ENCODE assay signal across 13 cellular contexts in the genomic region with DNA sequence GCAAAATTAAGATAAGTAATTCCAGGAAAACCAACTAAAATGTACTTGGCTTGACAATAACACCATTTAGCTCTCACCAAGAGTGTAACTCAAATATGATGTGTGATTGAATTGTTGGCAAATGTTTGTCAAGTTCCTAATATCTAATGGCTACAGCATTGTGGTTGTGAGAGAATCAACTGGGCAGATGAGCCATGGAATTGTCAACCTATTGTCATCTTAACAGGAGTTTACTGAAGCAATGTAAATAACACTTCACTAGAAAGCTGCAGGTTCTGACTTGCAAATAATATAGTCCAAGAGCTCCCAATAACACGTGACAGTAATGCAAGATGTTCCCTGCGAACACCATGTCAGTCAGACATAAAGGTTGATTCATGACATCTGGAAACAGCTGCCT.
"Had no signal": no experiment of that assay in that cellular context is flagged by ENCODE, and none has a peak within 500 bp of the region (broad histone marks: within the 10 kb centered on the region; RNA-seq: fewer than 3 reads in every experiment).

No MANE protein-coding gene starts in this region.

- H3K27me3 ChIP-seq: adrenal gland, hepatocyte, neural progenitor cell, thyroid gland, uterus had no signal

- DNase-seq: activated CD4-positive, alpha-beta T cell treated with anti-CD3 and anti-CD28 coated beads for 4 hours; activated CD8-positive, alpha-beta T cell treated with anti-CD3 and anti-CD28 coated beads for 36 hours; activated effector memory CD4-positive, alpha-beta T cell treated with Interleukin-2 at 50 U/mL for 16 hours; activated T-cell treated with anti-CD3 and anti-CD28 coated beads, Interleukin-2, amount 50 U/mL, for 4 hours; adrenal gland; caudate nucleus; islet precursor cell; mammary epithelial cell; stimulated activated CD4-positive, alpha-beta T cell treated with anti-CD3 and anti-CD28 coated beads, Interleukin-2, amount 100 ng/mL, for 24 hours; thyroid gland; uterus had no signal

- H3K9me3 ChIP-seq: adrenal gland, thyroid gland, uterus had no signal

- H3K4me3 ChIP-seq: adrenal gland, hepatocyte, neural progenitor cell, thyroid gland, uterus had no signal

- H3K36me3 ChIP-seq: adrenal gland, neural progenitor cell, thyroid gland, uterus had no signal
